ENCODE assay signal across 1 cellular context in genomic region chr2:112201706-112202430, GRCh38.
TF ChIP-seq lines count a peak whose summit lies in the region.

No MANE protein-coding gene starts in this region.

TF ChIP-seq in HepG2, 621 proteins besides CTCF, POLR2A, EP300 and RAD21 (continued from another document):
- TF ChIP-seq, protein P1, sequence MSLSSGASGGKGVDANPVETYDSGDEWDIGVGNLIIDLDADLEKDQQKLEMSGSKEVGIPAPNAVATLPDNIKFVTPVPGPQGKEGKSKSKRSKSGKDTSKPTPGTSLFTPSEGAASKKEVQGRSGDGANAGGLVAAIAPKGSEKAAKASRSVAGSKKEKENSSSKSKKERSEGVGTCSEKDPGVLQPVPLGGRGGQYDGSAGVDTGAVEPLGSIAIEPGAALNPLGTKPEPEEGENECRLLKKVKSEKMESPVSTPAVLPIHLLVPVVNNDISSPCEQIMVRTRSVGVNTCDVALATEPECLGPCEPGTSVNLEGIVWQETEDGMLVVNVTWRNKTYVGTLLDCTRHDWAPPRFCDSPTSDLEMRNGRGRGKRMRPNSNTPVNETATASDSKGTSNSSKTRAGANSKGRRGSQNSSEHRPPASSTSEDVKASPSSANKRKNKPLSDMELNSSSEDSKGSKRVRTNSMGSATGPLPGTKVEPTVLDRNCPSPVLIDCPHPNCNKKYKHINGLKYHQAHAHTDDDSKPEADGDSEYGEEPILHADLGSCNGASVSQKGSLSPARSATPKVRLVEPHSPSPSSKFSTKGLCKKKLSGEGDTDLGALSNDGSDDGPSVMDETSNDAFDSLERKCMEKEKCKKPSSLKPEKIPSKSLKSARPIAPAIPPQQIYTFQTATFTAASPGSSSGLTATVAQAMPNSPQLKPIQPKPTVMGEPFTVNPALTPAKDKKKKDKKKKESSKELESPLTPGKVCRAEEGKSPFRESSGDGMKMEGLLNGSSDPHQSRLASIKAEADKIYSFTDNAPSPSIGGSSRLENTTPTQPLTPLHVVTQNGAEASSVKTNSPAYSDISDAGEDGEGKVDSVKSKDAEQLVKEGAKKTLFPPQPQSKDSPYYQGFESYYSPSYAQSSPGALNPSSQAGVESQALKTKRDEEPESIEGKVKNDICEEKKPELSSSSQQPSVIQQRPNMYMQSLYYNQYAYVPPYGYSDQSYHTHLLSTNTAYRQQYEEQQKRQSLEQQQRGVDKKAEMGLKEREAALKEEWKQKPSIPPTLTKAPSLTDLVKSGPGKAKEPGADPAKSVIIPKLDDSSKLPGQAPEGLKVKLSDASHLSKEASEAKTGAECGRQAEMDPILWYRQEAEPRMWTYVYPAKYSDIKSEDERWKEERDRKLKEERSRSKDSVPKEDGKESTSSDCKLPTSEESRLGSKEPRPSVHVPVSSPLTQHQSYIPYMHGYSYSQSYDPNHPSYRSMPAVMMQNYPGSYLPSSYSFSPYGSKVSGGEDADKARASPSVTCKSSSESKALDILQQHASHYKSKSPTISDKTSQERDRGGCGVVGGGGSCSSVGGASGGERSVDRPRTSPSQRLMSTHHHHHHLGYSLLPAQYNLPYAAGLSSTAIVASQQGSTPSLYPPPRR (CRISPR knock-in tag; IDR thresholded peaks at IDR 0.05; ENCODE audit: borderline replicate concordance) = no peak
- TF ChIP-seq FOXC1 (CRISPR knock-in tag; IDR thresholded peaks at IDR 0.05; ENCODE audit: borderline replicate concordance) (no peak), NFIB (CRISPR knock-in tag; IDR thresholded peaks at IDR 0.05; ENCODE audit: borderline replicate concordance) (no peak), ZNF7 (CRISPR knock-in tag; IDR thresholded peaks at IDR 0.05) (no peak), ETS1 (CRISPR knock-in tag; IDR thresholded peaks at IDR 0.05) (no peak), ZNF878 (CRISPR knock-in tag; IDR thresholded peaks at IDR 0.05) (no peak), KLF13 (CRISPR knock-in tag; IDR thresholded peaks at IDR 0.05) (no peak), MIER3 (CRISPR knock-in tag; IDR thresholded peaks at IDR 0.05; ENCODE audit: borderline replicate concordance) (no peak), ZSCAN5A (CRISPR knock-in tag; IDR thresholded peaks at IDR 0.05; ENCODE audit: borderline replicate concordance) (no peak), TRAFD1 (CRISPR knock-in tag; IDR thresholded peaks at IDR 0.05; ENCODE audit: borderline replicate concordance) (no peak), NFYB (CRISPR knock-in tag; IDR thresholded peaks at IDR 0.05) (no peak), REPIN1 (CRISPR knock-in tag; IDR thresholded peaks at IDR 0.05; ENCODE audit: borderline replicate concordance, low read depth) (no peak), ZNF446 (CRISPR knock-in tag; IDR thresholded peaks at IDR 0.05) (no peak), SMC3 (IDR thresholded peaks at IDR 0.05; ENCODE audit: low read length) (no peak), THAP11 (CRISPR knock-in tag; IDR thresholded peaks at IDR 0.05) (no peak)
- TF ChIP-seq, protein P2, sequence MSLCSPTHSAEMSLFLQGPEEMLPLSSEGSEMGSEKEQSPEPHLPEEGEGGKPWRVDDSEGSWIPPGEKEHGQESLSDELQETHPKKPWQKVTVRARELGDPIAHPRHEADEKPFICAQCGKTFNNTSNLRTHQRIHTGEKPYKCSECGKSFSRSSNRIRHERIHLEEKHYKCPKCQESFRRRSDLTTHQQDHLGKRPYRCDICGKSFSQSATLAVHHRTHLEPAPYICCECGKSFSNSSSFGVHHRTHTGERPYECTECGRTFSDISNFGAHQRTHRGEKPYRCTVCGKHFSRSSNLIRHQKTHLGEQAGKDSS (CRISPR knock-in tag; IDR thresholded peaks at IDR 0.05; ENCODE audit: borderline replicate concordance, low read depth) = no peak
- TF ChIP-seq, protein P3, sequence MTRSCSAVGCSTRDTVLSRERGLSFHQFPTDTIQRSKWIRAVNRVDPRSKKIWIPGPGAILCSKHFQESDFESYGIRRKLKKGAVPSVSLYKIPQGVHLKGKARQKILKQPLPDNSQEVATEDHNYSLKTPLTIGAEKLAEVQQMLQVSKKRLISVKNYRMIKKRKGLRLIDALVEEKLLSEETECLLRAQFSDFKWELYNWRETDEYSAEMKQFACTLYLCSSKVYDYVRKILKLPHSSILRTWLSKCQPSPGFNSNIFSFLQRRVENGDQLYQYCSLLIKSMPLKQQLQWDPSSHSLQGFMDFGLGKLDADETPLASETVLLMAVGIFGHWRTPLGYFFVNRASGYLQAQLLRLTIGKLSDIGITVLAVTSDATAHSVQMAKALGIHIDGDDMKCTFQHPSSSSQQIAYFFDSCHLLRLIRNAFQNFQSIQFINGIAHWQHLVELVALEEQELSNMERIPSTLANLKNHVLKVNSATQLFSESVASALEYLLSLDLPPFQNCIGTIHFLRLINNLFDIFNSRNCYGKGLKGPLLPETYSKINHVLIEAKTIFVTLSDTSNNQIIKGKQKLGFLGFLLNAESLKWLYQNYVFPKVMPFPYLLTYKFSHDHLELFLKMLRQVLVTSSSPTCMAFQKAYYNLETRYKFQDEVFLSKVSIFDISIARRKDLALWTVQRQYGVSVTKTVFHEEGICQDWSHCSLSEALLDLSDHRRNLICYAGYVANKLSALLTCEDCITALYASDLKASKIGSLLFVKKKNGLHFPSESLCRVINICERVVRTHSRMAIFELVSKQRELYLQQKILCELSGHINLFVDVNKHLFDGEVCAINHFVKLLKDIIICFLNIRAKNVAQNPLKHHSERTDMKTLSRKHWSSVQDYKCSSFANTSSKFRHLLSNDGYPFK (CRISPR knock-in tag; IDR thresholded peaks at IDR 0.05; ENCODE audit: borderline replicate concordance) = no peak
- TF ChIP-seq, protein P4, sequence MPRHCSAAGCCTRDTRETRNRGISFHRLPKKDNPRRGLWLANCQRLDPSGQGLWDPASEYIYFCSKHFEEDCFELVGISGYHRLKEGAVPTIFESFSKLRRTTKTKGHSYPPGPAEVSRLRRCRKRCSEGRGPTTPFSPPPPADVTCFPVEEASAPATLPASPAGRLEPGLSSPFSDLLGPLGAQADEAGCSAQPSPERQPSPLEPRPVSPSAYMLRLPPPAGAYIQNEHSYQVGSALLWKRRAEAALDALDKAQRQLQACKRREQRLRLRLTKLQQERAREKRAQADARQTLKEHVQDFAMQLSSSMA (CRISPR knock-in tag; IDR thresholded peaks at IDR 0.05) = no peak
